In genomic region chr15:47950447-47950846, GRCh38 we compare ENCODE assay signal across 5 cellular contexts.
"Had no signal": no experiment of that assay in that cellular context is flagged by ENCODE, and none has a peak within 500 bp of the region (broad histone marks: within the 10 kb centered on the region; RNA-seq: fewer than 3 reads in every experiment).

No MANE protein-coding gene starts in this region.

- H3K4me3 ChIP-seq: GM23338, K562 had no signal

- H2AFZ ChIP-seq: GM23338 had no signal

- DNase-seq: HCEC 1CT, IMR-90, KG1 had no signal

- H3K4me2 ChIP-seq: GM23338 had no signal
